ENCODE assay signal across 10 cellular contexts in genomic region chr15:47356297-47356696, GRCh38.
"Had no signal": no experiment of that assay in that cellular context is flagged by ENCODE, and none has a peak within 500 bp of the region (broad histone marks: within the 10 kb centered on the region; RNA-seq: fewer than 3 reads in every experiment).

No MANE protein-coding gene starts in this region.

- ATAC-seq: HCT116, HepG2, K562 had no signal

- H3K4me3 ChIP-seq: GM23248, HAP-1, K562 had no signal

- DNase-seq: GM23248, GOT3, H7, HFFc6, KG1 had no signal

- H3K4me3 Mint-ChIP-seq: HFFc6 had no signal

- H3K9me3 ChIP-seq: HAP-1 had no signal

- H3K27ac Mint-ChIP-seq: HFFc6 had no signal

- H3K36me3 ChIP-seq: HAP-1 had no signal

- H3K27ac ChIP-seq: GM23248, HL-60 had no signal

- H3K9me3 Mint-ChIP-seq: HFFc6 had no signal
